In the genomic region with DNA sequence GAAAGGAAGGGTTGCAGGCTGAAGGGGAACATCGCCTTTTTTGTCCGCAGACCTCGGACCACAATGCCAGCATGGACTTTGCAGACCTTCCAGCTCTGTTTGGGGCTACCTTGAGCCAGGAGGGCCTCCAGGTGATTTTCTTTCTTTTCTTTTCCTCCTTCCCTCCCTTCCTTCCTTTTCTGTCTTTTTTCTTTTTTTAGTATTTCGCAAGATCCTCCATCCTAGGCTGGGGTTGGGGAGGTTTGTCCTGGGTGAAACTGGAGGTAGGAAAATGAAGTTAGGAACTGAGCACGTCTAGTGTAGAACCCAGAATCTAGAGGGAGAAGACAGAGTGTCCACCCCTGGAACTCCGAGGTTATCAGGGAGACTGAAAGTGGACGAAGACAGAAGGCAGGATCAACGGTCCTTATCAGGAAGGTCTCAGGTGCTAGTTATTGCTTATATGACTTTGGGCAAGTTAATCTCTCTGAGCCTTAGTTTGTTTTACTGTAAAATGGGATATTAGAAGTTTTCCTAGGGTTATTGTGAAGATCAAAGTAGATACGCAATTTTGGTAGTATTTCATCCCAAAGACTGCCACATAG, we compare ENCODE assay signal across 8 cellular contexts. TPM values are rescaled to one million over a fixed set of nuclear protein-coding genes. Genes with fewer than 3 reads are reported as not detected.
DNase-seq lines count a peak whose midpoint lies in the region; ATAC-seq and TF ChIP-seq lines count a peak whose summit lies in the region.

No MANE protein-coding gene starts in this region.

- in situ Hi-C loops in G401 (cut with HindIII; ENCODE audit: low sequenced_read_pairs): no loop called here

- H4K5ac ChIP-seq in H9 (ENCODE audit: insufficient read length, low read depth, low read length): no peak overlapping the region

- H3K4me1 ChIP-seq in H9 (ENCODE audit: insufficient read depth, low read length) (no peaks in the 10 kb centered on the region), right cardiac atrium (ENCODE audit: control insufficient read depth, insufficient read depth, low read length) (peaks cover 11% of the 10 kb centered on the region)

- no peak overlapping the region for H4K8ac ChIP-seq in H9 (replicated peaks; ENCODE audit: insufficient read length, low read depth, low read length)

- peaks cover 7% of the 10 kb centered on the region; the same call in 1 of the 2 replicates for H3K79me2 ChIP-seq in H9 (ENCODE audit: insufficient read depth, low read length)

- POLR2A ChIA-PET in activated CD4-positive, alpha-beta memory T cell treated with anti-CD3 and anti-CD28 coated beads, Interleukin-2, amount 10 ng/mL, durations not matched to agents 7 days and 5 days (lab: Charles Lee): interaction anchor here (0.9 to 20.7 kb wide), 12 partner anchors 10 to 798 kb away, joined by 3 to 711 read pairs (median 12); a partner anchor contains a TSS

- H3K27ac ChIP-seq in H9 (ENCODE audit: insufficient read length, low read depth, low read length) (no peak overlapping the region), right cardiac atrium (ENCODE audit: low read length) (peak overlapping the region; percentile 98), skin epidermis (peak overlapping the region; percentile 50 to 100 (median 96))

- CTCF ChIA-PET in activated CD4-positive, alpha-beta memory T cell treated with anti-CD3 and anti-CD28 coated beads, Interleukin-2, amount 10 ng/mL, durations not matched to agents 7 days and 5 days (lab: Charles Lee): interaction anchor here (1.4 to 2.1 kb wide), 3 partner anchors 12 to 46 kb away, joined by 5 to 7 read pairs (median 7); a partner anchor contains a TSS

- H3K23ac ChIP-seq in H9 (ENCODE audit: insufficient read length, low read depth, low read length): no peak overlapping the region

- no peak for ATAC-seq in right cardiac atrium
- ATAC-seq in GM19324 (IDR thresholded peaks at IDR 0.05; ENCODE audit: low FRiP score, unreplicated experiment): no peak
- no peak for ATAC-seq in HG03139 (IDR thresholded peaks at IDR 0.05; ENCODE audit: unreplicated experiment)

- intact Hi-C loops in right cardiac atrium (cut with DNase I): loop anchor here in 1 of 4 donors (5.0 kb wide), 1 partner anchor 34 kb away; no protein-coding TSS in a partner anchor

- H3K27ac Mint-ChIP-seq in H9: peak overlapping the region; percentile 100; a peak in 6 of 7 replicates
- H3K27ac Mint-ChIP-seq in activated CD4-positive, alpha-beta memory T cell treated with anti-CD3 and anti-CD28 coated beads, Interleukin-2, amount 10 ng/mL, durations not matched to agents 7 days and 5 days: peak overlapping the region; percentile 100

- H3K9ac ChIP-seq in H9 (ENCODE audit: extremely low read depth, insufficient read length, low read length): peak overlapping the region; percentile 96

- H2AK5ac ChIP-seq in H9 (ENCODE audit: insufficient read length, low read length): no peak overlapping the region

- no peak overlapping the region for H3K56ac ChIP-seq in H9 (ENCODE audit: insufficient read length, low read depth, low read length)

- peaks cover 17% of the 10 kb centered on the region for H3K23me2 ChIP-seq in H9 (ENCODE audit: insufficient read length, low read depth, low read length, poor library complexity, severe bottlenecking)

- TF ChIP-seq CTCF in H9 (conservative IDR thresholded peaks at IDR 0.05): no peak

- no peak overlapping the region for H3K18ac ChIP-seq in H9 (ENCODE audit: insufficient read length, low read depth, low read length)

- no peak overlapping the region for H3K4ac ChIP-seq in H9 (ENCODE audit: low read depth, low read length)

- H4K91ac ChIP-seq in H9 (ENCODE audit: insufficient read length, low read depth, low read length): no peak overlapping the region

- no peak overlapping the region for H2BK15ac ChIP-seq in H9 (ENCODE audit: low read depth, low read length)

- H3K4me3 Mint-ChIP-seq in H9: peak overlapping the region; percentile 95 to 98
- H3K4me3 Mint-ChIP-seq in activated CD4-positive, alpha-beta memory T cell treated with anti-CD3 and anti-CD28 coated beads, Interleukin-2, amount 10 ng/mL, durations not matched to agents 7 days and 5 days: peak overlapping the region; percentile 96

- peak overlapping the region; percentile 80 for H3K4me2 ChIP-seq in H9 (ENCODE audit: insufficient read depth, insufficient read length, low read length)

- no peak for DNase-seq in H9
- DNase-seq in activated CD4-positive, alpha-beta memory T cell treated with anti-CD3 and anti-CD28 coated beads, Interleukin-2, amount 10 ng/mL, durations not matched to agents 7 days and 5 days: no peak
- DNase-seq in right cardiac atrium: no peak
- no peak for DNase-seq in G401 (ENCODE audit: low spot score)
- no peak for DNase-seq in AG20443 (ENCODE audit: low spot score)

- no peak overlapping the region for H3T11ph ChIP-seq in H9 (ENCODE audit: low read length)

- no CpG with 5 or more reads among the region's 9 CpGs for WGBS in H9 (ENCODE audit: extremely low coverage, insufficient read length, low lambda C conversion rate)
- 25% methylated on average over 9 of the region's 9 CpGs for WGBS in right cardiac atrium

- peaks cover 6% of the 10 kb centered on the region for H4K20me1 ChIP-seq in H9 (ENCODE audit: control insufficient read depth, insufficient read depth, insufficient read length)

- H3K14ac ChIP-seq in H9 (ENCODE audit: insufficient read depth, low read length): peak overlapping the region; percentile 26; the same call in 1 of the 2 replicates

- peaks cover 6% of the 10 kb centered on the region for H3K27me3 Mint-ChIP-seq in H9 (ENCODE audit: low read depth)
- H3K27me3 Mint-ChIP-seq in activated CD4-positive, alpha-beta memory T cell treated with anti-CD3 and anti-CD28 coated beads, Interleukin-2, amount 10 ng/mL, durations not matched to agents 7 days and 5 days: no peaks in the 10 kb centered on the region

- H3K9me3 Mint-ChIP-seq in H9: no peaks in the 10 kb centered on the region; a peak in 2 of 5 replicates
- H3K9me3 Mint-ChIP-seq in activated CD4-positive, alpha-beta memory T cell treated with anti-CD3 and anti-CD28 coated beads, Interleukin-2, amount 10 ng/mL, durations not matched to agents 7 days and 5 days: no peaks in the 10 kb centered on the region

- no peak overlapping the region for H2BK20ac ChIP-seq in H9 (ENCODE audit: low read depth, low read length, poor library complexity, severe bottlenecking)

- peaks cover 39 to 83% (median 67%) of the 10 kb centered on the region in 3 experiments for H3K36me3 Mint-ChIP-seq in H9 (ENCODE audit: insufficient read depth in 1 of 3, low read depth in 3 of 3)
- peaks cover 91% of the 10 kb centered on the region for H3K36me3 Mint-ChIP-seq in activated CD4-positive, alpha-beta memory T cell treated with anti-CD3 and anti-CD28 coated beads, Interleukin-2, amount 10 ng/mL, durations not matched to agents 7 days and 5 days (ENCODE audit: low read depth)

- H3K27me3 ChIP-seq in H9 (ENCODE audit: insufficient read depth, low read length): no peaks in the 10 kb centered on the region
- no peaks in the 10 kb centered on the region for H3K27me3 ChIP-seq in right cardiac atrium (ENCODE audit: control insufficient read depth, insufficient read depth)

- no peak overlapping the region for H2AFZ ChIP-seq in H9 (ENCODE audit: low read length)

- no peak overlapping the region for H2BK120ac ChIP-seq in H9 (ENCODE audit: low read depth, low read length, poor library complexity, severe bottlenecking)

- peaks cover 5% of the 10 kb centered on the region for H3K79me1 ChIP-seq in H9 (ENCODE audit: insufficient read depth, low read depth, low read length, poor library complexity, severe bottlenecking)

- H2BK12ac ChIP-seq in H9 (ENCODE audit: insufficient read length, low read depth, low read length): no peak overlapping the region

- H3K4me1 Mint-ChIP-seq in H9: peaks cover 29 to 37% of the 10 kb centered on the region in 2 experiments
- H3K4me1 Mint-ChIP-seq in activated CD4-positive, alpha-beta memory T cell treated with anti-CD3 and anti-CD28 coated beads, Interleukin-2, amount 10 ng/mL, durations not matched to agents 7 days and 5 days: peaks cover 63% of the 10 kb centered on the region

- no peaks in the 10 kb centered on the region for H3K9me3 ChIP-seq in H9 (ENCODE audit: control insufficient read depth, low read depth, low read length)
- H3K9me3 ChIP-seq in right cardiac atrium (ENCODE audit: control insufficient read depth, low read length): no peaks in the 10 kb centered on the region

- H2BK5ac ChIP-seq in H9 (ENCODE audit: insufficient read length, low read length): no peak overlapping the region

- peak overlapping the region; percentile 84 for H3K4me3 ChIP-seq in right cardiac atrium (ENCODE audit: low read length)
- peak overlapping the region; percentile 42 to 89 (median 77) for H3K4me3 ChIP-seq in skin epidermis

RNA-seq across cellular contexts. Expression of a gene that starts 1.1 kb away (rescaled TPM):
- total RNA-seq in H9 (2021): 134 and 135 TPM in 2 replicates
- 100 to 1,000 TPM; 249 to 261 TPM for total RNA-seq in activated CD4-positive, alpha-beta memory T cell treated with anti-CD3 and anti-CD28 coated beads, Interleukin-2, amount 10 ng/mL, durations not matched to agents 7 days and 5 days
- total RNA-seq in right cardiac atrium: 100 to 1,000 TPM in 1 of 4 donors, 10 to 100 TPM in 3; 76.6 to 108 (median 87.5) TPM
- polyA plus RNA-seq in right cardiac atrium: 124 TPM
- 86.0 and 97.4 TPM in 2 replicates for total RNA-seq in G401 (2014; rRNA removed; shearing (Covaris generic))

RNA-seq across cellular contexts. Expression of a gene that starts 1.3 kb away (rescaled TPM):
- 74.9 and 80.6 TPM in 2 replicates for total RNA-seq in H9 (2021)
- total RNA-seq in activated CD4-positive, alpha-beta memory T cell treated with anti-CD3 and anti-CD28 coated beads, Interleukin-2, amount 10 ng/mL, durations not matched to agents 7 days and 5 days: 10 to 100 TPM; 62.8 to 71.0 TPM
- total RNA-seq in right cardiac atrium: 100 to 1,000 TPM; 162 to 230 (median 202) TPM
- polyA plus RNA-seq in right cardiac atrium: 200 TPM
- 111 and 132 TPM in 2 replicates for total RNA-seq in G401 (2014; rRNA removed; shearing (Covaris generic))

RNA-seq across cellular contexts. Expression of a gene that starts 7.2 kb away (rescaled TPM):
- total RNA-seq in H9 (2021): 1,149 and 1,217 TPM in 2 replicates
- 1,000 to 10,000 TPM; 2,149 to 2,220 TPM for total RNA-seq in activated CD4-positive, alpha-beta memory T cell treated with anti-CD3 and anti-CD28 coated beads, Interleukin-2, amount 10 ng/mL, durations not matched to agents 7 days and 5 days
- total RNA-seq in right cardiac atrium: 100 to 1,000 TPM; 148 to 229 (median 201) TPM
- 180 TPM for polyA plus RNA-seq in right cardiac atrium
- 563 and 707 TPM in 2 replicates for total RNA-seq in G401 (2014; rRNA removed; shearing (Covaris generic))

RNA-seq across cellular contexts. Expression of a gene that starts 9.0 kb away (rescaled TPM):
- total RNA-seq in H9 (2021): not detected in 2 replicates
- not detected for total RNA-seq in activated CD4-positive, alpha-beta memory T cell treated with anti-CD3 and anti-CD28 coated beads, Interleukin-2, amount 10 ng/mL, durations not matched to agents 7 days and 5 days
- under 1 TPM in 1 of 4 donors, not detected in 3; 0.23 TPM for total RNA-seq in right cardiac atrium
- polyA plus RNA-seq in right cardiac atrium: 0.16 TPM
- total RNA-seq in G401 (2014; rRNA removed; shearing (Covaris generic)): not detected in 2 replicates

RNA-seq across cellular contexts. Expression of a gene that starts 9.8 kb away (rescaled TPM):
- total RNA-seq in H9 (2021): 20.7 and 25.4 TPM in 2 replicates
- 10 to 100 TPM; 26.8 to 33.0 TPM for total RNA-seq in activated CD4-positive, alpha-beta memory T cell treated with anti-CD3 and anti-CD28 coated beads, Interleukin-2, amount 10 ng/mL, durations not matched to agents 7 days and 5 days
- 100 to 1,000 TPM; 198 to 695 (median 246) TPM for total RNA-seq in right cardiac atrium
- 455 TPM for polyA plus RNA-seq in right cardiac atrium
- total RNA-seq in G401 (2014; rRNA removed; shearing (Covaris generic)): 52.8 and 75.4 TPM in 2 replicates
